Comparison of ENCODE assay signal across 1 cellular context in the genomic region with DNA sequence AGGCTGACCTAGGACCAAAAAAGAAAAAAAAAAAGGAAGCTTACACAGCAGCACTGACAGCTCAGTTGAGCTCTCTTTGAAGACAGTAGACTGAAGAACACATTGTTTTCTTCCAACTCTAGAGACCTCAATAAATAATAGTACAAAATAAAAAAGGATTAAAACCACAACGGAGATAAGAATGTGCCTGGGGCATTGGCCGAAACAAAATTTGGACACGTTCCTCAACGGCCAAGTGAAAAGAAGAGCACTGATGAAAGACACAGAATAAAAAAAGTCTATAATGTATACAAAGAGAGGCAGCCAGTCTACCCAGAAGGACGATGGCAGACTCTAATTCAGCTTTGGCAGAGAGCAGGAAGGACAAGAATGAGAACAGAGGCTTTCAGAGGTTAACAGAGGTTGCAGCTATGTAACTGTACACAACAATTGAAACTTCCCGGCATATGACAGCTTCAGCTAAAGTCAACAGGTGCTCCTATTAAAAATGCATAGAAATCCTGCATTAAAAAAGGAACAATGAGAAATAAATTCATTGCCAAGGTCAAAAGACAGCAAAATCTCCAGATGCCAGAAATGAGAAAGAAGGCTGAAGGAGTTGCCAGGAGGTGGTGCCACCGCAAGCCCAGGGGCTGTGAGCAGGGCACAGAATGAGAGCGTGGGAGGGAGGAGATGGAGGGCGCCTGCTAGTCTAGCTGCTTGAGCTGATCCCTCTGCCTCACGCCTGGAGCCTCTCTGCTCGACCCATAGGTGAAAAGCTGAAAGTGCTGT.
TF ChIP-seq lines count a peak whose summit lies in the region.

No MANE protein-coding gene starts in this region.

TF ChIP-seq in H1, 55 proteins besides CTCF, POLR2A, EP300 and RAD21 (continued from another document):
- TF ChIP-seq, protein P1, sequence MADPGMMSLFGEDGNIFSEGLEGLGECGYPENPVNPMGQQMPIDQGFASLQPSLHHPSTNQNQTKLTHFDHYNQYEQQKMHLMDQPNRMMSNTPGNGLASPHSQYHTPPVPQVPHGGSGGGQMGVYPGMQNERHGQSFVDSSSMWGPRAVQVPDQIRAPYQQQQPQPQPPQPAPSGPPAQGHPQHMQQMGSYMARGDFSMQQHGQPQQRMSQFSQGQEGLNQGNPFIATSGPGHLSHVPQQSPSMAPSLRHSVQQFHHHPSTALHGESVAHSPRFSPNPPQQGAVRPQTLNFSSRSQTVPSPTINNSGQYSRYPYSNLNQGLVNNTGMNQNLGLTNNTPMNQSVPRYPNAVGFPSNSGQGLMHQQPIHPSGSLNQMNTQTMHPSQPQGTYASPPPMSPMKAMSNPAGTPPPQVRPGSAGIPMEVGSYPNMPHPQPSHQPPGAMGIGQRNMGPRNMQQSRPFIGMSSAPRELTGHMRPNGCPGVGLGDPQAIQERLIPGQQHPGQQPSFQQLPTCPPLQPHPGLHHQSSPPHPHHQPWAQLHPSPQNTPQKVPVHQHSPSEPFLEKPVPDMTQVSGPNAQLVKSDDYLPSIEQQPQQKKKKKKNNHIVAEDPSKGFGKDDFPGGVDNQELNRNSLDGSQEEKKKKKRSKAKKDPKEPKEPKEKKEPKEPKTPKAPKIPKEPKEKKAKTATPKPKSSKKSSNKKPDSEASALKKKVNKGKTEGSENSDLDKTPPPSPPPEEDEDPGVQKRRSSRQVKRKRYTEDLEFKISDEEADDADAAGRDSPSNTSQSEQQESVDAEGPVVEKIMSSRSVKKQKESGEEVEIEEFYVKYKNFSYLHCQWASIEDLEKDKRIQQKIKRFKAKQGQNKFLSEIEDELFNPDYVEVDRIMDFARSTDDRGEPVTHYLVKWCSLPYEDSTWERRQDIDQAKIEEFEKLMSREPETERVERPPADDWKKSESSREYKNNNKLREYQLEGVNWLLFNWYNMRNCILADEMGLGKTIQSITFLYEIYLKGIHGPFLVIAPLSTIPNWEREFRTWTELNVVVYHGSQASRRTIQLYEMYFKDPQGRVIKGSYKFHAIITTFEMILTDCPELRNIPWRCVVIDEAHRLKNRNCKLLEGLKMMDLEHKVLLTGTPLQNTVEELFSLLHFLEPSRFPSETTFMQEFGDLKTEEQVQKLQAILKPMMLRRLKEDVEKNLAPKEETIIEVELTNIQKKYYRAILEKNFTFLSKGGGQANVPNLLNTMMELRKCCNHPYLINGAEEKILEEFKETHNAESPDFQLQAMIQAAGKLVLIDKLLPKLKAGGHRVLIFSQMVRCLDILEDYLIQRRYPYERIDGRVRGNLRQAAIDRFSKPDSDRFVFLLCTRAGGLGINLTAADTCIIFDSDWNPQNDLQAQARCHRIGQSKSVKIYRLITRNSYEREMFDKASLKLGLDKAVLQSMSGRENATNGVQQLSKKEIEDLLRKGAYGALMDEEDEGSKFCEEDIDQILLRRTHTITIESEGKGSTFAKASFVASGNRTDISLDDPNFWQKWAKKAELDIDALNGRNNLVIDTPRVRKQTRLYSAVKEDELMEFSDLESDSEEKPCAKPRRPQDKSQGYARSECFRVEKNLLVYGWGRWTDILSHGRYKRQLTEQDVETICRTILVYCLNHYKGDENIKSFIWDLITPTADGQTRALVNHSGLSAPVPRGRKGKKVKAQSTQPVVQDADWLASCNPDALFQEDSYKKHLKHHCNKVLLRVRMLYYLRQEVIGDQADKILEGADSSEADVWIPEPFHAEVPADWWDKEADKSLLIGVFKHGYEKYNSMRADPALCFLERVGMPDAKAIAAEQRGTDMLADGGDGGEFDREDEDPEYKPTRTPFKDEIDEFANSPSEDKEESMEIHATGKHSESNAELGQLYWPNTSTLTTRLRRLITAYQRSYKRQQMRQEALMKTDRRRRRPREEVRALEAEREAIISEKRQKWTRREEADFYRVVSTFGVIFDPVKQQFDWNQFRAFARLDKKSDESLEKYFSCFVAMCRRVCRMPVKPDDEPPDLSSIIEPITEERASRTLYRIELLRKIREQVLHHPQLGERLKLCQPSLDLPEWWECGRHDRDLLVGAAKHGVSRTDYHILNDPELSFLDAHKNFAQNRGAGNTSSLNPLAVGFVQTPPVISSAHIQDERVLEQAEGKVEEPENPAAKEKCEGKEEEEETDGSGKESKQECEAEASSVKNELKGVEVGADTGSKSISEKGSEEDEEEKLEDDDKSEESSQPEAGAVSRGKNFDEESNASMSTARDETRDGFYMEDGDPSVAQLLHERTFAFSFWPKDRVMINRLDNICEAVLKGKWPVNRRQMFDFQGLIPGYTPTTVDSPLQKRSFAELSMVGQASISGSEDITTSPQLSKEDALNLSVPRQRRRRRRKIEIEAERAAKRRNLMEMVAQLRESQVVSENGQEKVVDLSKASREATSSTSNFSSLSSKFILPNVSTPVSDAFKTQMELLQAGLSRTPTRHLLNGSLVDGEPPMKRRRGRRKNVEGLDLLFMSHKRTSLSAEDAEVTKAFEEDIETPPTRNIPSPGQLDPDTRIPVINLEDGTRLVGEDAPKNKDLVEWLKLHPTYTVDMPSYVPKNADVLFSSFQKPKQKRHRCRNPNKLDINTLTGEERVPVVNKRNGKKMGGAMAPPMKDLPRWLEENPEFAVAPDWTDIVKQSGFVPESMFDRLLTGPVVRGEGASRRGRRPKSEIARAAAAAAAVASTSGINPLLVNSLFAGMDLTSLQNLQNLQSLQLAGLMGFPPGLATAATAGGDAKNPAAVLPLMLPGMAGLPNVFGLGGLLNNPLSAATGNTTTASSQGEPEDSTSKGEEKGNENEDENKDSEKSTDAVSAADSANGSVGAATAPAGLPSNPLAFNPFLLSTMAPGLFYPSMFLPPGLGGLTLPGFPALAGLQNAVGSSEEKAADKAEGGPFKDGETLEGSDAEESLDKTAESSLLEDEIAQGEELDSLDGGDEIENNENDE (IDR thresholded peaks at IDR 0.05; ENCODE audit: insufficient replicate concordance, low read length) = no peak
- TF ChIP-seq, protein P2, sequence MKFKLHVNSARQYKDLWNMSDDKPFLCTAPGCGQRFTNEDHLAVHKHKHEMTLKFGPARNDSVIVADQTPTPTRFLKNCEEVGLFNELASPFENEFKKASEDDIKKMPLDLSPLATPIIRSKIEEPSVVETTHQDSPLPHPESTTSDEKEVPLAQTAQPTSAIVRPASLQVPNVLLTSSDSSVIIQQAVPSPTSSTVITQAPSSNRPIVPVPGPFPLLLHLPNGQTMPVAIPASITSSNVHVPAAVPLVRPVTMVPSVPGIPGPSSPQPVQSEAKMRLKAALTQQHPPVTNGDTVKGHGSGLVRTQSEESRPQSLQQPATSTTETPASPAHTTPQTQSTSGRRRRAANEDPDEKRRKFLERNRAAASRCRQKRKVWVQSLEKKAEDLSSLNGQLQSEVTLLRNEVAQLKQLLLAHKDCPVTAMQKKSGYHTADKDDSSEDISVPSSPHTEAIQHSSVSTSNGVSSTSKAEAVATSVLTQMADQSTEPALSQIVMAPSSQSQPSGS (IDR thresholded peaks at IDR 0.05; ENCODE audit: low read length) = no peak
- no peak for TF ChIP-seq NRF1 (IDR thresholded peaks at IDR 0.05; ENCODE audit: low read depth, low read length)
- TF ChIP-seq SP4 (IDR thresholded peaks at IDR 0.05; ENCODE audit: low read length) = no peak
- TF ChIP-seq GTF2F1 (IDR thresholded peaks at IDR 0.05; ENCODE audit: borderline replicate concordance, low read depth, low read length) = no peak
- TF ChIP-seq, protein P3, sequence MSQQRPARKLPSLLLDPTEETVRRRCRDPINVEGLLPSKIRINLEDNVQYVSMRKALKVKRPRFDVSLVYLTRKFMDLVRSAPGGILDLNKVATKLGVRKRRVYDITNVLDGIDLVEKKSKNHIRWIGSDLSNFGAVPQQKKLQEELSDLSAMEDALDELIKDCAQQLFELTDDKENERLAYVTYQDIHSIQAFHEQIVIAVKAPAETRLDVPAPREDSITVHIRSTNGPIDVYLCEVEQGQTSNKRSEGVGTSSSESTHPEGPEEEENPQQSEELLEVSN (IDR thresholded peaks at IDR 0.05) = no peak
